19 cellular contexts compared by ENCODE assay signal in genomic region chr1:232340448-232340847, GRCh38.
A peak's percentile ranks its signal among the peaks of the same experiment; 100 is the strongest.
DNase-seq lines count a peak whose midpoint lies in the region; ATAC-seq, FAIRE-seq and TF ChIP-seq lines count a peak whose summit lies in the region.
"Had no signal": no experiment of that assay in that cellular context is flagged by ENCODE, and none has a peak within 500 bp of the region (broad histone marks: within the 10 kb centered on the region; RNA-seq: fewer than 3 reads in every experiment).

No MANE protein-coding gene starts in this region.

- FAIRE-seq in bronchial epithelial cell (lab: Jason Lieb, UNC), result no peak

- ATAC-seq in HG02759 (IDR thresholded peaks at IDR 0.05; ENCODE audit: unreplicated experiment), result no peak
- ATAC-seq: HCT116 had no signal

- H3K36me3 ChIP-seq in bronchial epithelial cell (ENCODE audit: control insufficient read depth, insufficient read depth, low read length), result no peaks in the 10 kb centered on the region

- no peaks in the 10 kb centered on the region for H3K27me3 ChIP-seq in bronchial epithelial cell (ENCODE audit: control insufficient read depth, insufficient read depth, low read length)

- H3K4me3 ChIP-seq in bronchial epithelial cell (ENCODE audit: low read depth, low read length), result no peak overlapping the region

- no peak for TF ChIP-seq CTCF in bronchial epithelial cell (IDR thresholded peaks at IDR 0.05; ENCODE audit: insufficient read depth, low read length, severe bottlenecking)

- DNase-seq in AG08395 (ENCODE audit: low spot score) (peak; percentile 40), LHCN-M2 (ENCODE audit: low read depth) (peak; percentile 17), bronchial epithelial cell (ENCODE audit: low read depth) (peak; percentile 55), kidney tubule cell (ENCODE audit: low spot score) (peak; percentile 43), T-helper 2 cell (no peak), NCI-H187 (lab: John Stamatoyannopoulos, UW) (no peak), COR-L47 (lab: John Stamatoyannopoulos, UW) (no peak)
- DNase-seq: Calu3; CD4-positive, alpha-beta memory T cell; DMS53; GOT3; NCI-H1092 treated with DMSO at 0.1 percent for 48 hours; NCI-H2081 treated with DMSO at 0.1 percent for 48 hours; NCI-H510A; NCI-H774; SHP77 treated with DMSO at 0.1 percent for 48 hours; SK-N-SH had no signal

Comparison
In these comparisons a context has a peak if more than half of its experiments do, and no peak if none do; other contexts are left out.
1. DNase-seq: peak in AG08395 (single experiment), LHCN-M2 (single experiment), bronchial epithelial cell (single experiment) and kidney tubule cell (single experiment); none in T-helper 2 cell (0 of 5), NCI-H187 (0 of 2) and COR-L47 (single experiment).